In the genomic region with DNA sequence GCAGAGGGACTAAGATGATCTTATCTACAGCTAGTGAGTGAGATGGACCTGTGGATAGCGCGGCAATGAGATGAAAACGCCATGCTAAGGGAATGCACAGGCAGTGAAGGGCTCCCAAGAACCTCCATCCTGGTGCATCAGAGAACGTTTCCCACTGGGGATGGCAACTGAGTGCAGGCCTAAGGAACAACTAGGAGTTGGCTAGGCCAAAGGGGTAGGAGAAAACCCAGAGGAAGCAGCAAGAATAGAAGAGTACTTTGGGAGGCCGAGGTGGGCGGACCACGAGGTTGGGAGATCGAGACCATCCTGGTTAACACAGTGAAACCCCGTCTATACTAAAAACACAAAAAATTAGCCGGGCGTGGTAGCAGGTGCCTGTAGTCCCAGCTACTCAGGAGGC, we compare ENCODE assay signal across 21 cellular contexts. TPM values are rescaled to one million over a fixed set of nuclear protein-coding genes. Genes with fewer than 3 reads are reported as not detected.
DNase-seq lines count a peak whose midpoint lies in the region; ATAC-seq and TF ChIP-seq lines count a peak whose summit lies in the region.
"Had no signal": no experiment of that assay in that cellular context is flagged by ENCODE, and none has a peak within 500 bp of the region (broad histone marks: within the 10 kb centered on the region; RNA-seq: fewer than 3 reads in every experiment).

No MANE protein-coding gene starts in this region.

- peaks cover 3% of the 10 kb centered on the region for H3K9me3 Mint-ChIP-seq in activated CD4-positive, alpha-beta memory T cell treated with anti-CD3 and anti-CD28 coated beads, Interleukin-2, amount 10 ng/mL, durations not matched to agents 7 days and 5 days
- H3K9me3 Mint-ChIP-seq in memory B cell (no peaks in the 10 kb centered on the region), neural progenitor cell (no peaks in the 10 kb centered on the region)
- H3K9me3 Mint-ChIP-seq: activated T-cell treated with anti-CD3 and anti-CD28 coated beads, Interleukin-2, amount 50 U/mL, for 4 hours had no signal

- H3K79me2 ChIP-seq in neural progenitor cell (ENCODE audit: low read depth), result no peaks in the 10 kb centered on the region

- peaks cover 39 to 52% (median 45%) of the 10 kb centered on the region in 10 experiments for H3K4me1 ChIP-seq in BLaER1 treated with 17β-estradiol and CSF1 and Interleukin-3, amounts not matched to agents 10 nM and 100 nM
- H3K4me1 ChIP-seq in neural progenitor cell, result no peaks in the 10 kb centered on the region
- H3K4me1 ChIP-seq: psoas muscle, tibial artery had no signal

- DNase-seq in GM06990 (ENCODE audit: extremely low read depth, insufficient read length) (peak; percentile 46), memory B cell (ENCODE audit: low spot score in 2 of 2) (no peak), GF-D8 (lab: John Stamatoyannopoulos, UW) (no peak), neural progenitor cell (ENCODE audit: low spot score) (no peak), cardiac septum (ENCODE audit: low spot score) (no peak)
- DNase-seq in activated CD4-positive, alpha-beta memory T cell treated with anti-CD3 and anti-CD28 coated beads, Interleukin-2, amount 10 ng/mL, durations not matched to agents 7 days and 5 days, result no peak
- DNase-seq: activated T-cell treated with anti-CD3 and anti-CD28 coated beads, Interleukin-2, amount 50 U/mL, for 4 hours; COR-L47; DMS79; effector memory CD4-positive, alpha-beta T cell; GM23248; NCI-H1105 treated with DMSO at 0.1 percent for 48 hours; NCI-H2029 treated with DMSO at 0.1 percent for 48 hours; NCI-H226; NCI-H774; psoas muscle; stimulated activated naive CD4-positive, alpha-beta T cell; tibial artery had no signal

- H3K27ac ChIP-seq in BLaER1 treated with 17β-estradiol and CSF1 and Interleukin-3, amounts not matched to agents 10 nM and 100 nM, result no peak overlapping the region
- H3K27ac ChIP-seq in neural progenitor cell, result no peak overlapping the region
- H3K27ac ChIP-seq: GM23248, psoas muscle, tibial artery had no signal

- intact Hi-C loops in cardiac septum (cut with DNase I), result no loop called here

- no peaks in the 10 kb centered on the region for H3K27me3 Mint-ChIP-seq in activated CD4-positive, alpha-beta memory T cell treated with anti-CD3 and anti-CD28 coated beads, Interleukin-2, amount 10 ng/mL, durations not matched to agents 7 days and 5 days
- no peaks in the 10 kb centered on the region for H3K27me3 Mint-ChIP-seq in memory B cell
- peaks cover 5% of the 10 kb centered on the region for H3K27me3 Mint-ChIP-seq in neural progenitor cell (ENCODE audit: insufficient read depth, low read depth)

- no peaks in the 10 kb centered on the region for H3K36me3 Mint-ChIP-seq in activated CD4-positive, alpha-beta memory T cell treated with anti-CD3 and anti-CD28 coated beads, Interleukin-2, amount 10 ng/mL, durations not matched to agents 7 days and 5 days (ENCODE audit: low read depth)
- H3K36me3 Mint-ChIP-seq in memory B cell (no peaks in the 10 kb centered on the region), neural progenitor cell (no peaks in the 10 kb centered on the region)

- H3F3A ChIP-seq in neural progenitor cell (ENCODE audit: low read depth), result peaks cover 3% of the 10 kb centered on the region

- no peak overlapping the region for H3K9ac ChIP-seq in BLaER1 treated with 17β-estradiol and CSF1 and Interleukin-3, amounts not matched to agents 10 nM and 100 nM
- H3K9ac ChIP-seq in neural progenitor cell, result no peak overlapping the region
- H3K9ac ChIP-seq: GM23248 had no signal

- CTCF ChIA-PET in activated CD4-positive, alpha-beta memory T cell treated with anti-CD3 and anti-CD28 coated beads, Interleukin-2, amount 10 ng/mL, durations not matched to agents 7 days and 5 days (lab: Charles Lee), result interaction anchor here (0.7 to 2.0 kb wide), 7 partner anchors 10 to 190 kb away, joined by 3 to 12 read pairs (median 5); partner anchors contain the start of gene BATF

- no peak overlapping the region for H3K4me3 Mint-ChIP-seq in activated CD4-positive, alpha-beta memory T cell treated with anti-CD3 and anti-CD28 coated beads, Interleukin-2, amount 10 ng/mL, durations not matched to agents 7 days and 5 days
- H3K4me3 Mint-ChIP-seq in memory B cell, result peak overlapping the region; percentile 22
- no peak overlapping the region for H3K4me3 Mint-ChIP-seq in neural progenitor cell
- H3K4me3 Mint-ChIP-seq: activated T-cell treated with anti-CD3 and anti-CD28 coated beads, Interleukin-2, amount 50 U/mL, for 4 hours had no signal

- H3K36me3 ChIP-seq in BLaER1 treated with 17β-estradiol and CSF1 and Interleukin-3, amounts not matched to agents 10 nM and 100 nM, result no peaks in the 10 kb centered on the region
- H3K36me3 ChIP-seq in GM06990 (ENCODE audit: control insufficient read depth, insufficient read depth, low read length), result no peaks in the 10 kb centered on the region
- no peaks in the 10 kb centered on the region for H3K36me3 ChIP-seq in neural progenitor cell
- H3K36me3 ChIP-seq: tibial artery had no signal

- no peak for ATAC-seq in memory B cell (ENCODE audit: low read depth)
- ATAC-seq: esophagus mucosa, psoas muscle had no signal

- H3K4me1 Mint-ChIP-seq in activated CD4-positive, alpha-beta memory T cell treated with anti-CD3 and anti-CD28 coated beads, Interleukin-2, amount 10 ng/mL, durations not matched to agents 7 days and 5 days, result peaks cover 53% of the 10 kb centered on the region
- H3K4me1 Mint-ChIP-seq in memory B cell (peaks cover 22% of the 10 kb centered on the region), neural progenitor cell (peaks cover 2% of the 10 kb centered on the region)

- H2AFZ ChIP-seq in neural progenitor cell (replicated peaks), result no peak overlapping the region
- H2AFZ ChIP-seq: GM23248 had no signal

- TF ChIP-seq CTCF in GM06990 (IDR thresholded peaks at IDR 0.05; ENCODE audit: insufficient read depth, low read length, poor library complexity, severe bottlenecking) (no peak), neural progenitor cell (IDR thresholded peaks at IDR 0.05) (no peak)

- POLR2A ChIA-PET in activated CD4-positive, alpha-beta memory T cell treated with anti-CD3 and anti-CD28 coated beads, Interleukin-2, amount 10 ng/mL, durations not matched to agents 7 days and 5 days (lab: Charles Lee), result interaction anchor here (2.6 to 3.9 kb wide), 3 partner anchors 11 to 24 kb away, joined by 12 to 35 read pairs (median 18); partner anchors contain the start of gene BATF

- no peaks in the 10 kb centered on the region for H3K27me3 ChIP-seq in BLaER1 treated with 17β-estradiol and CSF1 and Interleukin-3, amounts not matched to agents 10 nM and 100 nM
- H3K27me3 ChIP-seq in GM06990 (replicated peaks; ENCODE audit: control insufficient read depth, insufficient read depth, low read length), result no peaks in the 10 kb centered on the region
- H3K27me3 ChIP-seq in neural progenitor cell, result no peaks in the 10 kb centered on the region
- H3K27me3 ChIP-seq: tibial artery had no signal

- peak overlapping the region; percentile 76 for H3K27ac Mint-ChIP-seq in activated CD4-positive, alpha-beta memory T cell treated with anti-CD3 and anti-CD28 coated beads, Interleukin-2, amount 10 ng/mL, durations not matched to agents 7 days and 5 days
- H3K27ac Mint-ChIP-seq in memory B cell (peak overlapping the region; percentile 15), neural progenitor cell (no peak overlapping the region)

- H3K4me2 ChIP-seq in BLaER1 treated with 17β-estradiol and CSF1 and Interleukin-3, amounts not matched to agents 10 nM and 100 nM, result peak overlapping the region; percentile 40 to 79 (median 62)
- no peak overlapping the region for H3K4me2 ChIP-seq in neural progenitor cell

- H3K4me3 ChIP-seq in BLaER1 treated with 17β-estradiol and CSF1 and Interleukin-3, amounts not matched to agents 10 nM and 100 nM, result no peak overlapping the region
- H3K4me3 ChIP-seq in GM06990 (replicated peaks; ENCODE audit: low read depth, low read length) (no peak overlapping the region), neural progenitor cell (no peak overlapping the region)
- H3K4me3 ChIP-seq: GM23248, psoas muscle, tibial artery had no signal

- H3K9me3 ChIP-seq in BLaER1 treated with 17β-estradiol and CSF1 and Interleukin-3, amounts not matched to agents 10 nM and 100 nM (replicated peaks in 1 of 11), result no peaks in the 10 kb centered on the region
- H3K9me3 ChIP-seq in neural progenitor cell (ENCODE audit: low read depth), result no peaks in the 10 kb centered on the region
- H3K9me3 ChIP-seq: psoas muscle, tibial artery had no signal

- H4K20me1 ChIP-seq in BLaER1 treated with 17β-estradiol and CSF1 and Interleukin-3, amounts not matched to agents 10 nM and 100 nM, result no peaks in the 10 kb centered on the region
- H4K20me1 ChIP-seq in neural progenitor cell (ENCODE audit: low read depth), result no peaks in the 10 kb centered on the region

RNA-seq across cellular contexts. Expression of gene BATF, which starts 24.6 kb away (rescaled TPM):
- 10 to 100 TPM; 63.0 to 66.1 TPM for total RNA-seq in activated CD4-positive, alpha-beta memory T cell treated with anti-CD3 and anti-CD28 coated beads, Interleukin-2, amount 10 ng/mL, durations not matched to agents 7 days and 5 days
- total RNA-seq in neural progenitor cell (ENCODE audit: low replicate concordance), result not detected in 2 replicates
- 0.65 TPM for total RNA-seq in cardiac septum
- total RNA-seq: chondrocyte, GM23248 had no signal

Comparison
In these comparisons a context has a peak if more than half of its experiments do, and no peak if none do; other contexts are left out.
1. RNA of gene BATF, which starts 24.6 kb away (total RNA-seq): 63.0 to 66.1 TPM in activated CD4-positive, alpha-beta memory T cell treated with anti-CD3 and anti-CD28 coated beads, Interleukin-2, amount 10 ng/mL, durations not matched to agents 7 days and 5 days; 0.65 TPM in cardiac septum (single experiment) and not detected in neural progenitor cell; every median in the first group is over 10 times any median in the second.